ENCODE assay signal across 15 cellular contexts in genomic region chr16:14407786-14408399, GRCh38.
DNase-seq lines count a peak whose midpoint lies in the region; ATAC-seq and TF ChIP-seq lines count a peak whose summit lies in the region.
"Had no signal": no experiment of that assay in that cellular context is flagged by ENCODE, and none has a peak within 500 bp of the region (broad histone marks: within the 10 kb centered on the region; RNA-seq: fewer than 3 reads in every experiment).

No MANE protein-coding gene starts in this region.

- intact Hi-C loops in heart left ventricle (cut with DNase I) (loop anchor here in 2 of 10 donors (10.0 kb wide), 2 partner anchors 57 to 103 kb away; no protein-coding TSS in a partner anchor), cardiac septum (cut with DNase I) (loop anchor here (10.0 kb wide), 1 partner anchor 103 kb away; no protein-coding TSS in a partner anchor)

- no peak overlapping the region for H2AK5ac ChIP-seq in neuronal stem cell (ENCODE audit: low read depth, low read length)

- H3K36me3 ChIP-seq in heart left ventricle: no peaks in the 10 kb centered on the region
- H3K36me3 ChIP-seq in KMS-11 (ENCODE audit: insufficient read depth): no peaks in the 10 kb centered on the region
- no peaks in the 10 kb centered on the region for H3K36me3 ChIP-seq in neuronal stem cell (replicated peaks in 1 of 2; ENCODE audit: control insufficient read depth in 2 of 2, insufficient read depth in 2 of 2, low read length in 2 of 2)
- H3K36me3 ChIP-seq: BE2C had no signal

- H3K27me3 ChIP-seq in heart left ventricle (no peaks in the 10 kb centered on the region), KMS-11 (ENCODE audit: insufficient read depth, low read depth) (no peaks in the 10 kb centered on the region), neuronal stem cell (ENCODE audit: control insufficient read depth in 3 of 3, insufficient read depth in 3 of 3, low read depth in 1 of 3, low read length in 3 of 3) (no peaks in the 10 kb centered on the region)
- H3K27me3 ChIP-seq: BE2C had no signal

- H3K9me3 ChIP-seq in heart left ventricle: no peaks in the 10 kb centered on the region
- no peaks in the 10 kb centered on the region for H3K9me3 ChIP-seq in neuronal stem cell (replicated peaks in 1 of 2; ENCODE audit: control insufficient read depth in 2 of 2, insufficient read depth in 1 of 2, low read depth in 1 of 2, low read length in 2 of 2)
- H3K9me3 ChIP-seq: BE2C had no signal

- no peak overlapping the region for H2BK120ac ChIP-seq in neuronal stem cell (ENCODE audit: low read depth, low read length)

- no peak overlapping the region for H3K14ac ChIP-seq in neuronal stem cell (ENCODE audit: low read length)

- no peak overlapping the region for H3K23ac ChIP-seq in neuronal stem cell (ENCODE audit: low read depth, low read length, poor library complexity)

- H3K27me3 Mint-ChIP-seq in osteocyte (ENCODE audit: unreplicated experiment): no peaks in the 10 kb centered on the region
- H3K27me3 Mint-ChIP-seq: IgD-negative memory B cell had no signal

- H3K4me3 Mint-ChIP-seq in osteocyte (ENCODE audit: unreplicated experiment): no peak overlapping the region
- H3K4me3 Mint-ChIP-seq: CD4-positive, alpha-beta memory T cell; GM23338; IgD-negative memory B cell had no signal

- no peaks in the 10 kb centered on the region for H3K79me1 ChIP-seq in neuronal stem cell (ENCODE audit: low read depth, low read length)

- H3K4me1 ChIP-seq in heart left ventricle (no peaks in the 10 kb centered on the region), KMS-11 (ENCODE audit: low read depth, poor library complexity, severe bottlenecking) (peaks cover 52% of the 10 kb centered on the region), neuronal stem cell (ENCODE audit: control insufficient read depth in 2 of 2, insufficient read depth in 1 of 2, low read depth in 1 of 2, low read length in 2 of 2) (no peaks in the 10 kb centered on the region)
- H3K4me1 ChIP-seq: BE2C had no signal

- no peaks in the 10 kb centered on the region for H3K79me2 ChIP-seq in KMS-11 (ENCODE audit: insufficient read depth, low read depth)

- H3K4ac ChIP-seq in neuronal stem cell (ENCODE audit: low read length): no peak overlapping the region

- H2BK12ac ChIP-seq in neuronal stem cell (ENCODE audit: low read length): no peak overlapping the region

- H3K27ac Mint-ChIP-seq in osteocyte (ENCODE audit: unreplicated experiment): peak overlapping the region; percentile 38
- H3K27ac Mint-ChIP-seq: CD4-positive, alpha-beta memory T cell; GM23338; IgD-negative memory B cell had no signal

- no peak overlapping the region for H3K18ac ChIP-seq in neuronal stem cell (ENCODE audit: low read length)

- 90 to 97% (median 93%) methylated on average over 2 of the region's 2 CpGs for WGBS in heart left ventricle, 4 donors
- no CpG with 5 or more reads among the region's 2 CpGs for WGBS in neuronal stem cell (ENCODE audit: extremely low coverage in 2 of 2, insufficient read length in 2 of 2, insufficient replicate concordance in 1 of 2), 2 donors

- no peak for DNase-seq in heart left ventricle
- no peak for DNase-seq in cardiac septum (ENCODE audit: low spot score)
- peak; percentile 26 for DNase-seq in GM12865 (ENCODE audit: low read depth)
- DNase-seq in osteocyte (ENCODE audit: extremely low spot score, unreplicated experiment): no peak
- no peak for DNase-seq in neuronal stem cell (ENCODE audit: low spot score)
- no peak for DNase-seq in foreskin fibroblast
- DNase-seq: BE2C; CD4-positive, alpha-beta memory T cell; DMS79; H7 had no signal

- no peak overlapping the region for H4K91ac ChIP-seq in neuronal stem cell (ENCODE audit: low read depth, low read length, poor library complexity)

- TF ChIP-seq POLR2A in heart left ventricle (IDR thresholded peaks at IDR 0.05): no peak

- no peak overlapping the region for H2BK15ac ChIP-seq in neuronal stem cell (ENCODE audit: low read length)

- H3K4me3 ChIP-seq in heart left ventricle: no peak overlapping the region
- H3K4me3 ChIP-seq in GM12865 (ENCODE audit: low read depth, low read length): no peak overlapping the region
- H3K4me3 ChIP-seq in KMS-11 (IDR thresholded peaks at IDR 0.05; ENCODE audit: insufficient read depth, low read depth, low read length): no peak overlapping the region
- no peak overlapping the region for H3K4me3 ChIP-seq in neuronal stem cell (ENCODE audit: low read length in 2 of 2)
- H3K4me3 ChIP-seq in foreskin fibroblast (ENCODE audit: low read depth in 1 of 2, low read length in 2 of 2): no peak overlapping the region
- H3K4me3 ChIP-seq: GM23338 had no signal

- H4K8ac ChIP-seq in neuronal stem cell (ENCODE audit: low read depth, low read length): no peak overlapping the region

- H3K27ac ChIP-seq in heart left ventricle (no peak overlapping the region), KMS-11 (peak overlapping the region; percentile 90; the same call in 1 of the 2 replicates), neuronal stem cell (replicated peaks; ENCODE audit: low read length) (no peak overlapping the region)
- H3K27ac ChIP-seq: C4-2B had no signal

- H4K20me1 ChIP-seq in KMS-11 (ENCODE audit: insufficient read depth): no peaks in the 10 kb centered on the region

- H3K4me1 Mint-ChIP-seq in osteocyte (ENCODE audit: unreplicated experiment): peaks cover 14% of the 10 kb centered on the region
- H3K4me1 Mint-ChIP-seq: GM23338 had no signal

- no peak overlapping the region for H2BK5ac ChIP-seq in neuronal stem cell (ENCODE audit: low read length)

- TF ChIP-seq CTCF in heart left ventricle (IDR thresholded peaks at IDR 0.05): no peak
- no peak for TF ChIP-seq CTCF in GM12865 (IDR thresholded peaks at IDR 0.05; ENCODE audit: insufficient read depth, low read depth, low read length, missing control alignments)
- TF ChIP-seq CTCF in KMS-11 (conservative IDR thresholded peaks at IDR 0.05; ENCODE audit: low read depth, low read length): no peak
- TF ChIP-seq CTCF in osteocyte (IDR thresholded peaks at IDR 0.05): no peak
- TF ChIP-seq CTCF in foreskin fibroblast (IDR thresholded peaks at IDR 0.05; ENCODE audit: low read depth, low read length): no peak

- peak in 3 of 4 donors; percentile 28 to 57 (median 36) for ATAC-seq in heart left ventricle
- ATAC-seq in GM18520 (IDR thresholded peaks at IDR 0.05; ENCODE audit: unreplicated experiment): no peak
- ATAC-seq: GM23338 had no signal

- H3K9ac ChIP-seq in KMS-11: no peak overlapping the region; the same call in 1 of the 2 replicates
- no peak overlapping the region for H3K9ac ChIP-seq in neuronal stem cell (ENCODE audit: low read depth, low read length, poor library complexity)

- peak overlapping the region; percentile 22 for H3K4me2 ChIP-seq in KMS-11
- no peak overlapping the region for H3K4me2 ChIP-seq in neuronal stem cell (ENCODE audit: insufficient read depth, low read length, poor library complexity, severe bottlenecking)
- H3K4me2 ChIP-seq: GM23338 had no signal

- no peaks in the 10 kb centered on the region for H3K9me3 Mint-ChIP-seq in osteocyte (ENCODE audit: unreplicated experiment)
- H3K9me3 Mint-ChIP-seq: CD4-positive, alpha-beta memory T cell; GM23338; IgD-negative memory B cell had no signal

- H3K36me3 Mint-ChIP-seq in osteocyte (ENCODE audit: unreplicated experiment): no peaks in the 10 kb centered on the region
- H3K36me3 Mint-ChIP-seq: CD4-positive, alpha-beta memory T cell; IgD-negative memory B cell had no signal

- H2AFZ ChIP-seq in KMS-11 (ENCODE audit: low read depth): no peak overlapping the region
- H2AFZ ChIP-seq in neuronal stem cell (ENCODE audit: low read length): no peak overlapping the region
- H2AFZ ChIP-seq: GM23338 had no signal
